In the genomic region with DNA sequence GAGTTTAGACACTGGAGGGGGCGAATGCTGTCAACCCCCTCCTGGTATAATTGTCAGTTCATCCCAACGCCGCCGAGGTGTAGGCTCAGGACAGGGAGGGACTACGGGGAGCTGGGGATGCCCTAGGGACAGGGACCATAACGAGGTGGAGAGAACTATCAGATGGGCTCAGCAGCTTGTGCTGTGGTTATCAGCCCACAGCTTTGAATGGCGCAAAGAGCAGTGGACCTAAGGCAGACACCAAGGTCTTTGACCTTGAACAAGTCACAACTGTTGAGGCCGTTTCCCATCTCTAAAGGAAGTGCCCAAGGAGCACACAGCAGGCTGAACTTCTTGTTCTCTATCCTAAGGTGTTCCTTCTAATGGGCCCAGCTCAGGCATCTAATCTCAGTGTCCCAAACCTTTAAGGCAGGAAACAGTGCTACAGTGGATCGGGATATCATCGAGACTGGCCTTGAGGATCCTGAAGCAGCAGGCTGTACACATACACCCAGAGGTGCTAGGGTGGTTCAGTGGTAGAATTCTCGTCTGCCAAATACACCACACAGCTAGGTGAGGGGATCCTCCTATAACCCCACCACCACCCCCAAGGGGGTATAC, we compare ENCODE assay signal across 1 cellular context.
TF ChIP-seq lines count a peak whose summit lies in the region.

No MANE protein-coding gene starts in this region.

TF ChIP-seq in SK-N-SH treated with all-trans-retinoic acid at 6 μM for 48 hours, 23 proteins besides CTCF, POLR2A, EP300 and RAD21 (continued from another document):
- TF ChIP-seq, protein P1, sequence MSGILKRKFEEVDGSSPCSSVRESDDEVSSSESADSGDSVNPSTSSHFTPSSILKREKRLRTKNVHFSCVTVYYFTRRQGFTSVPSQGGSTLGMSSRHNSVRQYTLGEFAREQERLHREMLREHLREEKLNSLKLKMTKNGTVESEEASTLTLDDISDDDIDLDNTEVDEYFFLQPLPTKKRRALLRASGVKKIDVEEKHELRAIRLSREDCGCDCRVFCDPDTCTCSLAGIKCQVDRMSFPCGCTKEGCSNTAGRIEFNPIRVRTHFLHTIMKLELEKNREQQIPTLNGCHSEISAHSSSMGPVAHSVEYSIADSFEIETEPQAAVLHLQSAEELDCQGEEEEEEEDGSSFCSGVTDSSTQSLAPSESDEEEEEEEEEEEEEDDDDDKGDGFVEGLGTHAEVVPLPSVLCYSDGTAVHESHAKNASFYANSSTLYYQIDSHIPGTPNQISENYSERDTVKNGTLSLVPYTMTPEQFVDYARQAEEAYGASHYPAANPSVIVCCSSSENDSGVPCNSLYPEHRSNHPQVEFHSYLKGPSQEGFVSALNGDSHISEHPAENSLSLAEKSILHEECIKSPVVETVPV (CRISPR knock-in tag; IDR thresholded peaks at IDR 0.05) = no peak
- TF ChIP-seq ZNF70 (CRISPR knock-in tag; IDR thresholded peaks at IDR 0.05) (no peak), PPARA (CRISPR knock-in tag; IDR thresholded peaks at IDR 0.05; ENCODE audit: borderline replicate concordance) (no peak), ESRRG (CRISPR knock-in tag; IDR thresholded peaks at IDR 0.05) (no peak), ZNF565 (CRISPR knock-in tag; conservative IDR thresholded peaks at IDR 0.05; ENCODE audit: low read depth) (no peak), GLIS3 (CRISPR knock-in tag; IDR thresholded peaks at IDR 0.05) (no peak), ZC3H10 (CRISPR knock-in tag; IDR thresholded peaks at IDR 0.05) (no peak)
TF ChIP-seq in SK-N-SH treated with all-trans-retinoic acid at 6 μM for 48 hours: peak in this region for 0.
